Comparison of ENCODE assay signal across 16 cellular contexts in the genomic region with DNA sequence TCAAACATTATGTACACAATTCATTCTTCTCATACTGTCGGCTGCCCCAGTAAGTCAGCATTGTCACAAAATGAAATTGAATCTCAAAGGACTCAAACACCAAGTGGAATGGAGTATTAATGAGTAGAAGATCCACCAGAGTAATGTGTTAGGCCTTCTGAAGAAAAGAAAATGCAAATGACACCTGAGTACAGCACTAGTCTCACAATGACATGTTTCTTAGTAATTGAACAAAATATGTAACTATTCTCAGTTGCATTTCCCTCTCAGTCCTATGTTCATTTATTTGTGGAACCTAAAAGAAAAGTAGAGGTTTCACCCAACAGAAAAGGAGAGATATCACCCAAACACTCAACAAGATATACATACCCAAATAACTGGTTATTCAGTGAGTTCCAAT.
A peak's percentile ranks its signal among the peaks of the same experiment; 100 is the strongest.
DNase-seq lines count a peak whose midpoint lies in the region; ATAC-seq and TF ChIP-seq lines count a peak whose summit lies in the region.
"Had no signal": no experiment of that assay in that cellular context is flagged by ENCODE, and none has a peak within 500 bp of the region (broad histone marks: within the 10 kb centered on the region; RNA-seq: fewer than 3 reads in every experiment).

No MANE protein-coding gene starts in this region.

- H3K4me3 Mint-ChIP-seq in stimulated activated naive CD8-positive, alpha-beta T cell treated with anti-CD3 and anti-CD28 coated beads, Interleukin-15, amount 100 ng/mL, for 72 hours, result no peak overlapping the region
- H3K4me3 Mint-ChIP-seq: T-helper 2 cell treated with Interferon-gamma antibody and Interleukin-4, amounts not matched to agents 5 μg/mL and 100 μg/mL, for 36 hours had no signal

- no peak for TF ChIP-seq CTCF in ascending aorta (IDR thresholded peaks at IDR 0.05)

- H3K36me3 ChIP-seq in ascending aorta, result no peaks in the 10 kb centered on the region

- no peak for DNase-seq in stimulated activated CD4-positive, alpha-beta T cell treated with anti-CD3 and anti-CD28 coated beads, Interleukin-12 subunit alpha, Interleukin-12 subunit beta, amount 100 ng/mL, for 4 hours
- no peak for DNase-seq in stimulated activated naive CD8-positive, alpha-beta T cell treated with anti-CD3 and anti-CD28 coated beads, Interleukin-15, amount 100 ng/mL, for 72 hours
- DNase-seq in ascending aorta (ENCODE audit: low spot score in 2 of 2), result no peak
- DNase-seq in activated naive CD4-positive, alpha-beta T cell (lab: John Stamatoyannopoulos, UW), result no peak
- DNase-seq: C1 segment of cervical spinal cord, NCI-H1417 treated with DMSO at 0.1 percent for 48 hours, NCI-H187 treated with DMSO at 0.1 percent for 48 hours, NCI-H345, PC-3, RPMI8226, SHP77 treated with DMSO at 0.1 percent for 48 hours, SK-N-SH had no signal

- H3K27ac ChIP-seq in ascending aorta, result no peak overlapping the region

- H3K9me3 ChIP-seq in ascending aorta, result peaks cover 0 to 5% of the 10 kb centered on the region in 2 donors

- ATAC-seq in GM18870 (IDR thresholded peaks at IDR 0.05; ENCODE audit: unreplicated experiment) (peak; percentile 95), GM21528 (IDR thresholded peaks at IDR 0.05; ENCODE audit: low FRiP score, unreplicated experiment) (peak; percentile 57), HG03159 (IDR thresholded peaks at IDR 0.05; ENCODE audit: unreplicated experiment) (peak; percentile 60)
- ATAC-seq in stimulated activated naive CD8-positive, alpha-beta T cell treated with anti-CD3 and anti-CD28 coated beads, Interleukin-15, amount 100 ng/mL, for 72 hours, result no peak
- ATAC-seq: PC-3 had no signal

- H3K4me1 ChIP-seq in ascending aorta, result peaks cover 0 to 8% of the 10 kb centered on the region in 2 donors

- H3K27ac Mint-ChIP-seq in stimulated activated naive CD8-positive, alpha-beta T cell treated with anti-CD3 and anti-CD28 coated beads, Interleukin-15, amount 100 ng/mL, for 72 hours, result no peak overlapping the region
- H3K27ac Mint-ChIP-seq: T-helper 2 cell treated with Interferon-gamma antibody and Interleukin-4, amounts not matched to agents 5 μg/mL and 100 μg/mL, for 36 hours had no signal

- intact Hi-C loops in ascending aorta (cut with DNase I), result no loop called here

- H3K27me3 Mint-ChIP-seq in stimulated activated naive CD8-positive, alpha-beta T cell treated with anti-CD3 and anti-CD28 coated beads, Interleukin-15, amount 100 ng/mL, for 72 hours, result peaks cover 43% of the 10 kb centered on the region

- no peaks in the 10 kb centered on the region for H3K27me3 ChIP-seq in ascending aorta

- H3K4me3 ChIP-seq in ascending aorta, result no peak overlapping the region

- no peaks in the 10 kb centered on the region for H3K4me1 Mint-ChIP-seq in stimulated activated naive CD8-positive, alpha-beta T cell treated with anti-CD3 and anti-CD28 coated beads, Interleukin-15, amount 100 ng/mL, for 72 hours

- H3K9me3 Mint-ChIP-seq in stimulated activated naive CD8-positive, alpha-beta T cell treated with anti-CD3 and anti-CD28 coated beads, Interleukin-15, amount 100 ng/mL, for 72 hours, result peaks cover 4 to 7% of the 10 kb centered on the region in 2 donors
- H3K9me3 Mint-ChIP-seq: T-helper 2 cell treated with Interferon-gamma antibody and Interleukin-4, amounts not matched to agents 5 μg/mL and 100 μg/mL, for 36 hours had no signal
